ENCODE assay signal across 12 cellular contexts in genomic region chr4:173525118-173526033, GRCh38. TPM values are rescaled to one million over a fixed set of nuclear protein-coding genes. Genes with fewer than 3 reads are reported as not detected.
DNase-seq lines count a peak whose midpoint lies in the region; ATAC-seq, FAIRE-seq and TF ChIP-seq lines count a peak whose summit lies in the region.
"Had no signal": no experiment of that assay in that cellular context is flagged by ENCODE, and none has a peak within 500 bp of the region (broad histone marks: within the 10 kb centered on the region; RNA-seq: fewer than 3 reads in every experiment).

No MANE protein-coding gene starts in this region.

- TF ChIP-seq EP300 in esophagus muscularis mucosa (IDR thresholded peaks at IDR 0.05) = no peak

- no peak for TF ChIP-seq POLR2A in esophagus muscularis mucosa (IDR thresholded peaks at IDR 0.05; ENCODE audit: low read depth)

- H3K9me3 ChIP-seq in esophagus muscularis mucosa (no peaks in the 10 kb centered on the region), muscle layer of colon (ENCODE audit: low read length) (no peaks in the 10 kb centered on the region), small intestine (ENCODE audit: control insufficient read depth, low read depth) (no peaks in the 10 kb centered on the region), A673 (ENCODE audit: low read depth, low read length, poor library complexity, severe bottlenecking) (no peaks in the 10 kb centered on the region)

- peaks cover 0 to 60% (median 4%) of the 10 kb centered on the region in 4 donors for H3K27me3 ChIP-seq in esophagus muscularis mucosa
- H3K27me3 ChIP-seq in muscle layer of colon (ENCODE audit: control insufficient read depth in 1 of 2, insufficient read depth in 2 of 2, low read length in 2 of 2) = peaks cover 0 to 11% of the 10 kb centered on the region in 2 donors
- peaks cover 8 to 76% of the 10 kb centered on the region in 2 donors for H3K27me3 ChIP-seq in small intestine (ENCODE audit: control insufficient read depth in 2 of 2, insufficient read depth in 2 of 2, low read length in 2 of 2)
- no peaks in the 10 kb centered on the region for H3K27me3 ChIP-seq in A673 (replicated peaks; ENCODE audit: insufficient read depth, low read depth, low read length, poor library complexity)

- CTCF ChIA-PET in activated CD8-positive, alpha-beta memory T cell treated with anti-CD3 and anti-CD28 coated beads, Interleukin-2, amount 10 ng/mL, durations not matched to agents 7 days and 5 days (lab: Charles Lee) = no interaction called here
- CTCF ChIA-PET in A673 (lab: Charles Lee) = no interaction called here

- no peak for ATAC-seq in activated CD8-positive, alpha-beta memory T cell treated with anti-CD3 and anti-CD28 coated beads, Interleukin-2, amount 10 ng/mL, durations not matched to agents 7 days and 5 days

- H3K4me3 ChIP-seq in esophagus muscularis mucosa (peak overlapping the region; percentile 82 to 90 (median 88)), muscle layer of colon (ENCODE audit: low read depth in 1 of 2, low read length in 2 of 2) (peak overlapping the region; percentile 79 to 94), small intestine (ENCODE audit: low read depth in 1 of 2, low read length in 2 of 2) (no peak overlapping the region), A673 (ENCODE audit: low read depth, low read length, poor library complexity, severe bottlenecking) (no peak overlapping the region)

- peak; percentile 25 for DNase-seq in activated CD8-positive, alpha-beta memory T cell treated with anti-CD3 and anti-CD28 coated beads, Interleukin-2, amount 10 ng/mL, durations not matched to agents 7 days and 5 days
- no peak for DNase-seq in activated CD8-positive, alpha-beta memory T cell treated with anti-CD3 and anti-CD28 coated beads, Interleukin-2, amount 50 U/mL, for 48 hours
- DNase-seq in esophagus muscularis mucosa (ENCODE audit: extremely low spot score) (peak; percentile 92), type B pancreatic cell (ENCODE audit: extremely low spot score, unreplicated experiment) (no peak), small intestine (no peak), dermis blood vessel endothelial cell (no peak), A673 (ENCODE audit: low spot score) (no peak)
- DNase-seq: activated CD4-positive, CD25-positive, alpha-beta regulatory T cell; NCI-H2171 had no signal

- POLR2A ChIA-PET in A673 (lab: Charles Lee; ENCODE audit: low non-redundant PET) = no interaction called here

- 14% methylated on average over 36 of the region's 49 CpGs for WGBS in esophagus muscularis mucosa
- 9 to 23% (median 20%) methylated on average over 49 of the region's 49 CpGs for WGBS in small intestine, 3 donors

- H3K27me3 Mint-ChIP-seq in activated CD8-positive, alpha-beta memory T cell treated with anti-CD3 and anti-CD28 coated beads, Interleukin-2, amount 10 ng/mL, durations not matched to agents 7 days and 5 days = peaks cover 90% of the 10 kb centered on the region
- H3K27me3 Mint-ChIP-seq in type B pancreatic cell = peaks cover 92% of the 10 kb centered on the region

- H3K9me3 Mint-ChIP-seq in activated CD8-positive, alpha-beta memory T cell treated with anti-CD3 and anti-CD28 coated beads, Interleukin-2, amount 10 ng/mL, durations not matched to agents 7 days and 5 days (ENCODE audit: low read depth) = no peaks in the 10 kb centered on the region
- H3K9me3 Mint-ChIP-seq in type B pancreatic cell = no peaks in the 10 kb centered on the region

- H3K4me1 Mint-ChIP-seq in activated CD8-positive, alpha-beta memory T cell treated with anti-CD3 and anti-CD28 coated beads, Interleukin-2, amount 10 ng/mL, durations not matched to agents 7 days and 5 days = peaks cover 10% of the 10 kb centered on the region
- H3K4me1 Mint-ChIP-seq in type B pancreatic cell (ENCODE audit: unreplicated experiment) = peaks cover 23% of the 10 kb centered on the region

- FAIRE-seq in small intestine (lab: Jason Lieb, UNC) = no peak
- FAIRE-seq: islet of Langerhans had no signal

- intact Hi-C loops in esophagus muscularis mucosa (cut with DNase I) (loop anchor here (5.0 kb wide), 1 partner anchor 627 kb away; no protein-coding TSS in a partner anchor), A673 (cut with micrococcal nuclease; ENCODE audit: unreplicated experiment) (no loop called here)

- H3K27ac ChIP-seq in esophagus muscularis mucosa (replicated peaks in 1 of 4) (peak overlapping the region; percentile 96 to 98 (median 98)), muscle layer of colon (ENCODE audit: low read depth, low read length) (peak overlapping the region; percentile 80), small intestine (ENCODE audit: low read depth in 1 of 2, low read length in 1 of 2) (peak overlapping the region in 1 of 2 donors; percentile 14), A673 (ENCODE audit: low read depth, low read length, poor library complexity, severe bottlenecking) (no peak overlapping the region)

- BruUV-seq in A673 (replicated peaks; lab: Mats Ljungman, UMichigan) = no TSS peak

- peak overlapping the region; percentile 32 for H3K27ac Mint-ChIP-seq in activated CD8-positive, alpha-beta memory T cell treated with anti-CD3 and anti-CD28 coated beads, Interleukin-2, amount 10 ng/mL, durations not matched to agents 7 days and 5 days
- peak overlapping the region; percentile 85 for H3K27ac Mint-ChIP-seq in type B pancreatic cell

- TF ChIP-seq CTCF in esophagus muscularis mucosa (IDR thresholded peaks at IDR 0.05) = no peak
- TF ChIP-seq CTCF in type B pancreatic cell (conservative IDR thresholded peaks at IDR 0.05) = no peak
- no peak for TF ChIP-seq CTCF in A673 (conservative IDR thresholded peaks at IDR 0.05; ENCODE audit: low read depth, low read length)

- H3K36me3 ChIP-seq in esophagus muscularis mucosa (peaks cover 0 to 17% (median 8%) of the 10 kb centered on the region in 4 donors), muscle layer of colon (ENCODE audit: insufficient read depth, low read length) (peaks cover 43% of the 10 kb centered on the region), small intestine (ENCODE audit: control insufficient read depth in 2 of 2, insufficient read depth in 2 of 2, low read length in 2 of 2) (no peaks in the 10 kb centered on the region), A673 (ENCODE audit: insufficient read depth, low read length, poor library complexity, severe bottlenecking) (peaks cover 27% of the 10 kb centered on the region)

- no peak overlapping the region for H3K4me3 Mint-ChIP-seq in activated CD8-positive, alpha-beta memory T cell treated with anti-CD3 and anti-CD28 coated beads, Interleukin-2, amount 10 ng/mL, durations not matched to agents 7 days and 5 days
- H3K4me3 Mint-ChIP-seq in type B pancreatic cell = peak overlapping the region; percentile 98
- H3K4me3 Mint-ChIP-seq: activated naive CD4-positive, alpha-beta T cell treated with anti-CD3 and anti-CD28 coated beads, Interleukin-2, amount 50 U/mL, for 24 hours had no signal

- H3K36me3 Mint-ChIP-seq in activated CD8-positive, alpha-beta memory T cell treated with anti-CD3 and anti-CD28 coated beads, Interleukin-2, amount 10 ng/mL, durations not matched to agents 7 days and 5 days = peaks cover 2% of the 10 kb centered on the region
- peaks cover 24% of the 10 kb centered on the region for H3K36me3 Mint-ChIP-seq in type B pancreatic cell

- H3K9ac ChIP-seq in muscle layer of colon (ENCODE audit: low read length) = peak overlapping the region; percentile 99

- H3K4me1 ChIP-seq in esophagus muscularis mucosa (peaks cover 24 to 65% (median 53%) of the 10 kb centered on the region in 4 donors), muscle layer of colon (ENCODE audit: insufficient read depth, low read length) (peaks cover 30% of the 10 kb centered on the region), small intestine (ENCODE audit: control insufficient read depth in 2 of 2, insufficient read depth in 1 of 2, low read depth in 1 of 2, low read length in 1 of 2) (no peaks in the 10 kb centered on the region), A673 (ENCODE audit: insufficient read depth, low read length, poor library complexity, severe bottlenecking) (peaks cover 21% of the 10 kb centered on the region)

RNA-seq across cellular contexts. Expression of gene HAND2, which starts 4.7 kb away (rescaled TPM):
- not detected for total RNA-seq in activated CD8-positive, alpha-beta memory T cell treated with anti-CD3 and anti-CD28 coated beads, Interleukin-2, amount 10 ng/mL, durations not matched to agents 7 days and 5 days
- total RNA-seq in esophagus muscularis mucosa (100 to 1,000 TPM in 3 of 4 donors, 10 to 100 TPM in 1; 77.7 to 165 (median 138) TPM), type B pancreatic cell (ENCODE audit: low replicate concordance) (8.3 and 40.3 TPM in 2 replicates), dermis blood vessel endothelial cell (not detected in 2 replicates), A673 (2021) (22.7 and 24.0 TPM in 2 replicates)
- polyA plus RNA-seq in small intestine = 10 to 100 TPM in 1 of 3 donors, not detected in 2; 16.3 TPM

Comparison
In these comparisons a context has a peak if more than half of its experiments do, and no peak if none do; other contexts are left out.
1. DNase-seq: peak in activated CD8-positive, alpha-beta memory T cell treated with anti-CD3 and anti-CD28 coated beads, Interleukin-2, amount 10 ng/mL, durations not matched to agents 7 days and 5 days (single experiment) and esophagus muscularis mucosa (single experiment); none in activated CD8-positive, alpha-beta memory T cell treated with anti-CD3 and anti-CD28 coated beads, Interleukin-2, amount 50 U/mL, for 48 hours (single experiment), type B pancreatic cell (single experiment), small intestine (single experiment), dermis blood vessel endothelial cell (single experiment) and A673 (single experiment).
2. H3K4me3 ChIP-seq: peak in esophagus muscularis mucosa (4 of 4) and muscle layer of colon (2 of 2); none in small intestine (0 of 2) and A673 (single experiment).